21 cellular contexts compared by ENCODE assay signal in genomic region chr3:136740351-136740957, GRCh38.
"Had no signal": no experiment of that assay in that cellular context is flagged by ENCODE, and none has a peak within 500 bp of the region (broad histone marks: within the 10 kb centered on the region; RNA-seq: fewer than 3 reads in every experiment).

No MANE protein-coding gene starts in this region.

- H3K4me3 Mint-ChIP-seq: immature natural killer cell, memory B cell, mesothelial cell of epicardium, natural killer cell, neural progenitor cell had no signal

- ATAC-seq: lower lobe of right lung, natural killer cell, upper lobe of right lung had no signal

- H3K9me3 ChIP-seq: esophagus squamous epithelium, lower lobe of right lung, ovary, tibial artery, vagina had no signal

- H3K4me3 ChIP-seq: esophagus squamous epithelium, left ventricle myocardium inferior, lower lobe of right lung, neural progenitor cell, ovary, right atrium auricular region, tibial artery, upper lobe of right lung, vagina had no signal

- H3K27ac Mint-ChIP-seq: memory B cell, mesothelial cell of epicardium, natural killer cell, neural progenitor cell had no signal

- H3K27me3 ChIP-seq: esophagus squamous epithelium, neural progenitor cell, ovary, right atrium auricular region, tibial artery, upper lobe of right lung, vagina had no signal

- H3K9me3 Mint-ChIP-seq: immature natural killer cell, natural killer cell had no signal

- DNase-seq: cortex of kidney; effector memory CD4-positive, alpha-beta T cell; esophagus squamous epithelium; foreskin fibroblast; immature natural killer cell; left ventricle myocardium inferior; lower lobe of right lung; natural killer cell; nucleus accumbens; ovary; small intestine; stimulated activated CD4-positive, alpha-beta T cell treated with anti-CD3 and anti-CD28 coated beads, Interleukin-12 subunit alpha, Interleukin-12 subunit beta, amount 100 ng/mL, for 4 hours; stimulated activated naive CD4-positive, alpha-beta T cell treated with Interleukin-2 at 50 U/mL for 16 hours; tibial artery; upper lobe of right lung had no signal

- H3K36me3 ChIP-seq: lower lobe of right lung, neural progenitor cell, ovary, right atrium auricular region, vagina had no signal

- H3K27me3 Mint-ChIP-seq: memory B cell had no signal

- H3K27ac ChIP-seq: epithelial cell of prostate, left ventricle myocardium inferior, lower lobe of right lung, neural progenitor cell, ovary, right atrium auricular region, tibial artery, upper lobe of right lung, vagina had no signal
